8 cellular contexts compared by ENCODE assay signal in genomic region chr1:97677702-97678101, GRCh38.
"Had no signal": no experiment of that assay in that cellular context is flagged by ENCODE, and none has a peak within 500 bp of the region (broad histone marks: within the 10 kb centered on the region; RNA-seq: fewer than 3 reads in every experiment).

No MANE protein-coding gene starts in this region.

- H3K4me3 Mint-ChIP-seq: GM23338, H9 had no signal

- DNase-seq: H9, HCEC 1CT, IMR-90 had no signal

- H3K27ac Mint-ChIP-seq: GM23338, H9 had no signal

- FAIRE-seq: H1, H54, HTR-8/SVneo, K562 had no signal

- H3K4me2 ChIP-seq: GM23338 had no signal

- H2AFZ ChIP-seq: GM23338 had no signal

- H3K4me3 ChIP-seq: GM23338, K562 had no signal

- H3K4me1 Mint-ChIP-seq: GM23338, H9 had no signal

- H3K9me3 Mint-ChIP-seq: GM23338, H9 had no signal
